ENCODE assay signal across 8 cellular contexts in genomic region chr10:124701881-124702656, GRCh38. TPM values are rescaled to one million over a fixed set of nuclear protein-coding genes. Genes with fewer than 3 reads are reported as not detected.
DNase-seq lines count a peak whose midpoint lies in the region; ATAC-seq and TF ChIP-seq lines count a peak whose summit lies in the region.

No MANE protein-coding gene starts in this region.

- peak overlapping the region; percentile 15 for H3K4me3 ChIP-seq in CD8-positive, alpha-beta memory T cell (ENCODE audit: low read length)
- no peak overlapping the region for H3K4me3 ChIP-seq in heart left ventricle
- H3K4me3 ChIP-seq in smooth muscle cell: no peak overlapping the region

- H4K20me1 ChIP-seq in smooth muscle cell (ENCODE audit: low read depth): peaks cover 80% of the 10 kb centered on the region

- no peak for TF ChIP-seq POLR2A in heart left ventricle (IDR thresholded peaks at IDR 0.05)

- H3K36me3 Mint-ChIP-seq in CD8-positive, alpha-beta memory T cell: peaks cover 0 to 75% (median 0%) of the 10 kb centered on the region in 3 donors
- peaks cover 6 to 15% of the 10 kb centered on the region in 2 donors for H3K36me3 Mint-ChIP-seq in activated T-cell treated with anti-CD3 and anti-CD28 coated beads, Interleukin-2, amount 50 U/mL, for 72 hours (ENCODE audit: insufficient read depth in 2 of 2)

- no peaks in the 10 kb centered on the region for H3K27me3 Mint-ChIP-seq in CD8-positive, alpha-beta memory T cell
- no peaks in the 10 kb centered on the region for H3K27me3 Mint-ChIP-seq in activated T-cell treated with anti-CD3 and anti-CD28 coated beads, Interleukin-2, amount 50 U/mL, for 72 hours (ENCODE audit: low read depth)

- no peaks in the 10 kb centered on the region for H3K9me3 ChIP-seq in CD8-positive, alpha-beta memory T cell (ENCODE audit: low read length)
- H3K9me3 ChIP-seq in heart left ventricle (no peaks in the 10 kb centered on the region), smooth muscle cell (replicated peaks; ENCODE audit: low read depth) (no peaks in the 10 kb centered on the region)

- no peak overlapping the region for H2AFZ ChIP-seq in smooth muscle cell (ENCODE audit: low read depth)

- TF ChIP-seq CTCF in heart left ventricle (IDR thresholded peaks at IDR 0.05) (no peak), smooth muscle cell (IDR thresholded peaks at IDR 0.05; ENCODE audit: borderline replicate concordance, insufficient read depth, poor library complexity, severe bottlenecking) (no peak)

- no peaks in the 10 kb centered on the region for H3K27me3 ChIP-seq in CD8-positive, alpha-beta memory T cell (ENCODE audit: insufficient read depth, low read length, poor library complexity, severe bottlenecking)
- H3K27me3 ChIP-seq in heart left ventricle (no peaks in the 10 kb centered on the region), smooth muscle cell (ENCODE audit: low read depth) (no peaks in the 10 kb centered on the region)

- peaks cover 98 to 100% (median 100%) of the 10 kb centered on the region in 3 donors for H3K4me1 Mint-ChIP-seq in CD8-positive, alpha-beta memory T cell
- peaks cover 100% of the 10 kb centered on the region for H3K4me1 Mint-ChIP-seq in activated T-cell treated with anti-CD3 and anti-CD28 coated beads, Interleukin-2, amount 50 U/mL, for 72 hours (ENCODE audit: low read depth)

- peak; percentile 46 to 58 for ATAC-seq in activated T-cell treated with anti-CD3 and anti-CD28 coated beads, Interleukin-2, amount 50 U/mL, for 72 hours (replicated peaks in 1 of 2)
- ATAC-seq in heart left ventricle: peak in 2 of 4 donors; percentile 3 to 7
- ATAC-seq in GM21526 (IDR thresholded peaks at IDR 0.05; ENCODE audit: low FRiP score, unreplicated experiment): no peak

- H3K4me3 Mint-ChIP-seq in CD8-positive, alpha-beta memory T cell: peak overlapping the region; percentile 14 to 87 (median 70)
- H3K4me3 Mint-ChIP-seq in activated T-cell treated with anti-CD3 and anti-CD28 coated beads, Interleukin-2, amount 50 U/mL, for 72 hours: peak overlapping the region; percentile 49 to 84

- H3K79me2 ChIP-seq in smooth muscle cell (ENCODE audit: low read depth): no peaks in the 10 kb centered on the region

- peak overlapping the region; percentile 93 to 99 (median 98) for H3K27ac Mint-ChIP-seq in CD8-positive, alpha-beta memory T cell
- H3K27ac Mint-ChIP-seq in activated T-cell treated with anti-CD3 and anti-CD28 coated beads, Interleukin-2, amount 50 U/mL, for 72 hours: peak overlapping the region; percentile 99

- peaks cover 4% of the 10 kb centered on the region for H3K36me3 ChIP-seq in CD8-positive, alpha-beta memory T cell (ENCODE audit: insufficient read depth, low read length)
- peaks cover 0 to 30% (median 0%) of the 10 kb centered on the region in 9 donors for H3K36me3 ChIP-seq in heart left ventricle
- no peaks in the 10 kb centered on the region for H3K36me3 ChIP-seq in smooth muscle cell (ENCODE audit: low read depth)

- no peaks in the 10 kb centered on the region for H3F3A ChIP-seq in smooth muscle cell (ENCODE audit: low read depth)

- intact Hi-C loops in heart left ventricle (cut with DNase I): loop anchor here in 8 of 10 donors (2.0 to 10.0 kb wide), 7 partner anchors 15 to 60 kb away; partner anchors contain the start of gene FAM53B (in 1 of the 8)

- no peaks in the 10 kb centered on the region for H3K9me3 Mint-ChIP-seq in CD8-positive, alpha-beta memory T cell
- no peaks in the 10 kb centered on the region for H3K9me3 Mint-ChIP-seq in activated T-cell treated with anti-CD3 and anti-CD28 coated beads, Interleukin-2, amount 50 U/mL, for 72 hours

- CTCF ChIA-PET in CD8-positive, alpha-beta memory T cell (lab: Charles Lee): interaction anchor here (0.9 to 15.2 kb wide), 11 partner anchors 11 to 83 kb away, joined by 3 to 312 read pairs (median 5); no protein-coding TSS in a partner anchor

- peak in 2 of 5 donors; percentile 42 to 61 for DNase-seq in CD8-positive, alpha-beta memory T cell
- peak; percentile 40 to 52 for DNase-seq in activated T-cell treated with anti-CD3 and anti-CD28 coated beads, Interleukin-2, amount 50 U/mL, for 72 hours
- DNase-seq in heart left ventricle (peak; percentile 58 to 85 (median 70)), smooth muscle cell (lab: John Stamatoyannopoulos, UW; ENCODE audit: unreplicated experiment) (no peak), SKM-1 treated with dmso at 0.1 percent for 144 hours (lab: John Stamatoyannopoulos, UW; ENCODE audit: unreplicated experiment) (no peak), occipital lobe (lab: John Stamatoyannopoulos, UW) (no peak), AG20443 (ENCODE audit: low spot score) (no peak)

- POLR2A ChIA-PET in CD8-positive, alpha-beta memory T cell (lab: Charles Lee): interaction anchor here (0.8 to 2.8 kb wide), 7 partner anchors 13 to 53 kb away, joined by 3 to 15 read pairs (median 3); no protein-coding TSS in a partner anchor

- peak overlapping the region; percentile 4 for H3K4me2 ChIP-seq in smooth muscle cell

- H3K4me1 ChIP-seq in CD8-positive, alpha-beta memory T cell (ENCODE audit: insufficient read depth, low read length): peaks cover 99% of the 10 kb centered on the region
- H3K4me1 ChIP-seq in heart left ventricle (peaks cover 49 to 100% (median 99%) of the 10 kb centered on the region in 12 donors), smooth muscle cell (ENCODE audit: low read depth) (no peaks in the 10 kb centered on the region)

- H3K9ac ChIP-seq in smooth muscle cell (ENCODE audit: low read depth): no peak overlapping the region

- peak overlapping the region; percentile 52 for H3K27ac ChIP-seq in CD8-positive, alpha-beta memory T cell (ENCODE audit: low read depth, low read length)
- peak overlapping the region; percentile 88 to 97 (median 93) for H3K27ac ChIP-seq in heart left ventricle
- H3K27ac ChIP-seq in smooth muscle cell (ENCODE audit: low read depth): peak overlapping the region; percentile 26

- WGBS in heart left ventricle, 4 donors: 25 to 37% (median 32%) methylated on average over 13 of the region's 13 CpGs
- 50% methylated on average over 13 of the region's 13 CpGs for WGBS in smooth muscle cell (ENCODE audit: low lambda C conversion rate)

RNA-seq across cellular contexts. Expression of gene FAM53B, which starts 42.1 kb away (rescaled TPM):
- total RNA-seq in CD8-positive, alpha-beta memory T cell: 10 to 100 TPM; 28.8 to 29.2 TPM
- 41.6 TPM for polyA plus RNA-seq in CD8-positive, alpha-beta memory T cell
- 10 to 100 TPM; 30.0 to 37.7 TPM for total RNA-seq in activated T-cell treated with anti-CD3 and anti-CD28 coated beads, Interleukin-2, amount 50 U/mL, for 72 hours
- total RNA-seq in heart left ventricle (10 to 100 TPM; 30.2 to 57.7 (median 36.3) TPM), smooth muscle cell (6.2 and 9.3 TPM in 2 replicates), occipital lobe (35.1 TPM)
- polyA plus RNA-seq in heart left ventricle (10 to 100 TPM; 23.7 to 25.6 TPM), smooth muscle cell (5.5 and 9.3 TPM in 2 replicates)

Comparison
In these comparisons a context has a peak if more than half of its experiments do, and no peak if none do; other contexts are left out.
1. DNase-seq: peak in activated T-cell treated with anti-CD3 and anti-CD28 coated beads, Interleukin-2, amount 50 U/mL, for 72 hours (2 of 2) and heart left ventricle (5 of 5); none in smooth muscle cell (single experiment), SKM-1 treated with dmso at 0.1 percent for 144 hours (single experiment), occipital lobe (single experiment) and AG20443 (single experiment).
2. H3K27ac ChIP-seq: peak in every context shown above with its lines; median percentile 93 in heart left ventricle; 52 in CD8-positive, alpha-beta memory T cell; 26 in smooth muscle cell.